22 cellular contexts compared by ENCODE assay signal in the genomic region with DNA sequence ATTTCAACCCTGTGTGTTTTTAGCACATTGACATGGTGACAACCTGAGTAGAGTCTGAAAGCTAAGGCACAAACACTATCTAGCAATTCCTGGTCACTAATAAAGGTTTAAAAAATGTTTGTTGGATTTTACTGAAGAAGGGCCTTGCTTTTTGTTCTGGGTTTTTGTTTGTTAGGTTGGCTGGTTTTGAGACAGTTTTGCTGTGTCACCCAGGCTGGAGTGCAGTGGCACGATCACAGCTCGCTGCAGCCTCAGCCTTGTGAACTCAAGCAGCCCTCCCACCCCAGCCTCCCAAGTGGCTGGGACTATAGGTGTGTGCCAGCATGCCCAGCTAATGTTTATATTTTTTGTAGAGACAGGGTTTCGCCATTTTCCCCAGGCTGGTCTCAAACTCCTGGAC. TPM values are rescaled to one million over a fixed set of nuclear protein-coding genes. Genes with fewer than 3 reads are reported as not detected.
DNase-seq lines count a peak whose midpoint lies in the region; ATAC-seq, FAIRE-seq and TF ChIP-seq lines count a peak whose summit lies in the region.
"Had no signal": no experiment of that assay in that cellular context is flagged by ENCODE, and none has a peak within 500 bp of the region (broad histone marks: within the 10 kb centered on the region; RNA-seq: fewer than 3 reads in every experiment).

No MANE protein-coding gene starts in this region.

- DNase-seq in Right ventricle myocardium inferior (ENCODE audit: missing footprints) (no peak), cardiac septum (ENCODE audit: low spot score) (no peak), K562 (ENCODE audit: extremely low read depth in 1 of 4, low spot score in 3 of 4) (peak in 1 of 4 experiments; percentile 23), lower lobe of right lung (no peak), upper lobe of right lung (no peak), SKM-1 (lab: John Stamatoyannopoulos, UW; ENCODE audit: unreplicated experiment) (no peak), mesothelial cell of epicardium (ENCODE audit: low spot score in 2 of 2, unreplicated experiment in 2 of 2) (no peak)
- DNase-seq: DMS153; HFFc6; hippocampal formation; NCI-H2029 treated with DMSO at 0.1 percent for 48 hours; NCI-H82; nucleus accumbens; stimulated activated CD4-positive, alpha-beta T cell treated with anti-CD3 and anti-CD28 coated beads, Interleukin-12 subunit alpha, Interleukin-12 subunit beta, amount 100 ng/mL, for 4 hours; T1000; testis had no signal

- peaks cover 6% of the 10 kb centered on the region for H3K4me1 Mint-ChIP-seq in mesothelial cell of epicardium

- H3K27ac Mint-ChIP-seq in mesothelial cell of epicardium = no peak overlapping the region
- H3K27ac Mint-ChIP-seq: HFFc6 had no signal

- H3K27me3 Mint-ChIP-seq in mesothelial cell of epicardium (ENCODE audit: low read depth) = peaks cover 5% of the 10 kb centered on the region

- H3K9me3 Mint-ChIP-seq in mesothelial cell of epicardium = peaks cover 20% of the 10 kb centered on the region
- H3K9me3 Mint-ChIP-seq: HFFc6 had no signal

- H4K20me1 ChIP-seq in K562 (replicated peaks; ENCODE audit: control insufficient read depth, insufficient read depth, low read length) = no peaks in the 10 kb centered on the region

- no TSS peak for BruUV-seq in K562 (replicated peaks; lab: Mats Ljungman, UMichigan)

- TF ChIP-seq CTCF in K562 (IDR thresholded peaks at IDR 0.05 in 2 of 3, conservative IDR thresholded peaks at IDR 0.05 in 1 of 3; ENCODE audit: insufficient read depth in 2 of 3, low read depth in 1 of 3, low read length in 3 of 3) = no peak
- no peak for TF ChIP-seq CTCF in lower lobe of right lung (IDR thresholded peaks at IDR 0.05)
- TF ChIP-seq CTCF in upper lobe of right lung (IDR thresholded peaks at IDR 0.05) = no peak
- TF ChIP-seq CTCF in mesothelial cell of epicardium (IDR thresholded peaks at IDR 0.05; ENCODE audit: unreplicated experiment) = no peak

- H3K4me1 ChIP-seq in K562 (replicated peaks in 1 of 2; ENCODE audit: control insufficient read depth in 2 of 2, insufficient read depth in 2 of 2, low read length in 2 of 2) (peaks cover 9 to 51% of the 10 kb centered on the region in 2 experiments; a peak in 4 of 5 replicates), lower lobe of right lung (peaks cover 4% of the 10 kb centered on the region), upper lobe of right lung (no peaks in the 10 kb centered on the region)

- no peak for TF ChIP-seq RAD21 in K562 (CRISPR knock-in tag; conservative IDR thresholded peaks at IDR 0.05 in 1 of 2, IDR thresholded peaks at IDR 0.05 in 1 of 2)

- H3K4me3 Mint-ChIP-seq in mesothelial cell of epicardium = no peak overlapping the region
- H3K4me3 Mint-ChIP-seq: HFFc6 had no signal

- peak; percentile 61 for FAIRE-seq in K562 (lab: Jason Lieb, UNC)

- H3K9me1 ChIP-seq in K562 (ENCODE audit: control insufficient read depth, insufficient read depth, low read length) = no peaks in the 10 kb centered on the region

- peak overlapping the region; percentile 49 to 68; a peak in 3 of 4 replicates for H3K9ac ChIP-seq in K562 (ENCODE audit: insufficient read depth in 1 of 2, low read depth in 2 of 2, low read length in 2 of 2)

- POLR2A ChIA-PET in K562 (lab: Yijun Ruan, JAX) = interaction anchor here (1.0 to 1.4 kb wide), 2 partner anchors 9 to 10 kb away, joined by 3 to 6 read pairs; no protein-coding TSS in a partner anchor

- no peaks in the 10 kb centered on the region; the same call in 2 of the 3 replicates for H3K79me2 ChIP-seq in K562 (ENCODE audit: control insufficient read depth, insufficient read depth, low read length)

- CTCF ChIA-PET in K562 (lab: Yijun Ruan, JAX; ENCODE audit: low intra/inter-chr PET ratio) = no interaction called here

- peak overlapping the region; percentile 57 for H3K27ac ChIP-seq in K562 (ENCODE audit: extremely low read depth, low read depth, low read length)
- peak overlapping the region; percentile 86 for H3K27ac ChIP-seq in lower lobe of right lung
- peak overlapping the region; percentile 75 for H3K27ac ChIP-seq in upper lobe of right lung
- H3K27ac ChIP-seq: testis had no signal

- no peaks in the 10 kb centered on the region for H3K36me3 Mint-ChIP-seq in mesothelial cell of epicardium

- H3K27me3 ChIP-seq in K562 (ENCODE audit: control insufficient read depth in 2 of 2, insufficient read depth in 2 of 2, low read length in 2 of 2) = no peaks in the 10 kb centered on the region
- no peaks in the 10 kb centered on the region for H3K27me3 ChIP-seq in lower lobe of right lung (ENCODE audit: low read depth)
- H3K27me3 ChIP-seq in upper lobe of right lung = no peaks in the 10 kb centered on the region
- H3K27me3 ChIP-seq: testis had no signal

- H3K9me3 ChIP-seq in K562 (replicated peaks; ENCODE audit: control insufficient read depth, insufficient read depth, low read depth, low read length) (peaks cover 5% of the 10 kb centered on the region; the same call in 1 of the 2 replicates), lower lobe of right lung (no peaks in the 10 kb centered on the region), upper lobe of right lung (no peaks in the 10 kb centered on the region)
- H3K9me3 ChIP-seq: testis had no signal

- TF ChIP-seq EP300 in K562 (IDR thresholded peaks at IDR 0.05; ENCODE audit: low read length) = no peak

- H2AFZ ChIP-seq in K562 (ENCODE audit: low read depth, low read length) = peak overlapping the region; percentile 33

- peak; percentile 41 for ATAC-seq in Right ventricle myocardium inferior
- peak; percentile 66 for ATAC-seq in K562
- ATAC-seq in lower lobe of right lung = no peak
- no peak for ATAC-seq in upper lobe of right lung
- ATAC-seq in GM21515 (IDR thresholded peaks at IDR 0.05; ENCODE audit: unreplicated experiment) = no peak

- in situ Hi-C loops in K562 (cut with MboI) = no loop called here

- peak overlapping the region; percentile 13; the same call in 1 of the 2 replicates for H3K4me2 ChIP-seq in K562 (ENCODE audit: insufficient read depth, low read length)

- H3K36me3 ChIP-seq in K562 (ENCODE audit: control insufficient read depth, insufficient read depth, low read length) = no peaks in the 10 kb centered on the region
- H3K36me3 ChIP-seq in lower lobe of right lung = no peaks in the 10 kb centered on the region
- H3K36me3 ChIP-seq in upper lobe of right lung = no peaks in the 10 kb centered on the region

- H3K4me3 ChIP-seq in K562 (no peak overlapping the region), lower lobe of right lung (peak overlapping the region; percentile 47), upper lobe of right lung (peak overlapping the region; percentile 41)
- H3K4me3 ChIP-seq: testis had no signal

- TF ChIP-seq POLR2A in K562 (conservative IDR thresholded peaks at IDR 0.05) = no peak

- WGBS in K562 (ENCODE audit: insufficient coverage, low coverage, missing lambda C conversion rate) = 24% methylated on average over 3 of the region's 3 CpGs

- intact Hi-C loops in Right ventricle myocardium inferior (cut with DNase I) (no loop called here), cardiac septum (cut with DNase I) (loop anchor here (5.0 kb wide), 1 partner anchor 268 kb away; a partner anchor contains a TSS), K562 (cut with micrococcal nuclease) (no loop called here), lower lobe of right lung (cut with DNase I) (no loop called here), upper lobe of right lung (cut with DNase I) (no loop called here)

TF ChIP-seq in K562, 482 proteins besides CTCF, POLR2A, EP300 and RAD21 (continues in another document):
- peak; percentile 83 for TF ChIP-seq C11orf30 (IDR thresholded peaks at IDR 0.05; ENCODE audit: low read depth)
- TF ChIP-seq MAFF (IDR thresholded peaks at IDR 0.05; ENCODE audit: low read length) = peak; percentile 33; the same call in 1 of the 2 replicates
- TF ChIP-seq ZNF316 (IDR thresholded peaks at IDR 0.05) = peak; percentile 72
- TF ChIP-seq MAFK (IDR thresholded peaks at IDR 0.05; ENCODE audit: low read length) = 0 out of 2 replicates have a peak, but pooled peaks have one; percentile 16
- TF ChIP-seq TRIM24 (IDR thresholded peaks at IDR 0.05) = no peak
- TF ChIP-seq HDAC1 (IDR thresholded peaks at IDR 0.05) = no peak
- TF ChIP-seq, protein P1, sequence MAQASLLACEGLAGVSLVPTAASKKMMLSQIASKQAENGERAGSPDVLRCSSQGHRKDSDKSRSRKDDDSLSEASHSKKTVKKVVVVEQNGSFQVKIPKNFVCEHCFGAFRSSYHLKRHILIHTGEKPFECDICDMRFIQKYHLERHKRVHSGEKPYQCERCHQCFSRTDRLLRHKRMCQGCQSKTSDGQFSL (CRISPR knock-in tag; IDR thresholded peaks at IDR 0.05) = no peak
- TF ChIP-seq, protein P1 (tag; IDR thresholded peaks at IDR 0.05) = no peak
- TF ChIP-seq NFE2 (IDR thresholded peaks at IDR 0.05; ENCODE audit: low read depth) = peak; percentile 82

RNA-seq across cellular contexts. Expression of a gene that starts 39.0 kb away (rescaled TPM):
- total RNA-seq in Right ventricle myocardium inferior (not detected), cardiac septum (not detected), K562 (2014; rRNA removed) (not detected in 2 replicates), K562 (2014; rRNA removed; fragmentation: Illumina TruSeq; extraction: Trizol) (not detected in 2 replicates), K562 (2015; rRNA removed; fragmentation: Illumina TruSeq; extraction: Trizol) (not detected in 2 replicates), K562 (2021) (not detected in 2 replicates), lower lobe of right lung (not detected), upper lobe of right lung (not detected), mesothelial cell of epicardium (not detected in 3 replicates)
- not detected in 2 replicates for total RNA-seq in K562 (2011; cell fraction: chromatin; rRNA removed; ENCODE audit: low replicate concordance)
- total RNA-seq in K562 (2011; cell fraction: nucleolus; rRNA removed) = not detected in 2 replicates
- total RNA-seq in K562 (2011; cell fraction: nucleoplasm; rRNA removed) = not detected in 2 replicates
- polyA plus RNA-seq in K562 (2011; rRNA removed) (not detected in 2 replicates), K562 (2014; fragmentation: Illumina TruSeq; extraction: Trizol) (not detected in 2 replicates), K562 (2014; fragmentation: Nextera tagmentation; extraction: Ambion mirVana) (not detected), K562 (2014; rRNA removed) (not detected in 2 replicates)
- not detected in 2 replicates for polyA plus RNA-seq in K562 (2011; cell fraction: cytosol; rRNA removed)
- 0.07 TPM in 1 of 2 replicates, not detected in the other for polyA plus RNA-seq in K562 (2011; cell fraction: nucleus; rRNA removed)
- polyA plus RNA-seq in K562 (2012) = not detected in 2 replicates
- not detected in 2 replicates for polyA minus RNA-seq in K562 (2011; rRNA and poly(A)+ RNA removed)
- polyA minus RNA-seq in K562 (2011; cell fraction: cytosol; rRNA and poly(A)+ RNA removed) = not detected in 2 replicates
- polyA minus RNA-seq in K562 (2011; cell fraction: nucleus; rRNA and poly(A)+ RNA removed) = not detected in 2 replicates
- total RNA-seq: esophagus mucosa, HFFc6, HT-29, left lobe of liver, M059J had no signal
- polyA plus RNA-seq: adipose tissue had no signal

Comparison
In these comparisons a context has a peak if more than half of its experiments do, and no peak if none do; other contexts are left out.
1. ATAC-seq: peak in Right ventricle myocardium inferior (single experiment) and K562 (single experiment); none in lower lobe of right lung (0 of 2), upper lobe of right lung (single experiment) and GM21515 (single experiment).
2. Peak in every context shown above with its lines, with median percentiles within 50 percentile points of each other: H3K27ac ChIP-seq.